ENCODE assay signal across 10 cellular contexts in genomic region chr4:113899260-113900177, GRCh38.
DNase-seq lines count a peak whose midpoint lies in the region; ATAC-seq and TF ChIP-seq lines count a peak whose summit lies in the region.
"Had no signal": no experiment of that assay in that cellular context is flagged by ENCODE, and none has a peak within 500 bp of the region (broad histone marks: within the 10 kb centered on the region; RNA-seq: fewer than 3 reads in every experiment).

No MANE protein-coding gene starts in this region.

- H3K9me3 ChIP-seq in CD4-positive, CD25-positive, alpha-beta regulatory T cell (ENCODE audit: control insufficient read depth in 2 of 2, low read length in 2 of 2), result no peaks in the 10 kb centered on the region
- H3K9me3 ChIP-seq: SJSA1 had no signal

- H3K27ac ChIP-seq in CD4-positive, CD25-positive, alpha-beta regulatory T cell (ENCODE audit: insufficient read depth, low read length, poor library complexity, severe bottlenecking), result peak overlapping the region; percentile 73
- H3K27ac ChIP-seq: SJSA1 had no signal

- H3K4me1 ChIP-seq in CD4-positive, CD25-positive, alpha-beta regulatory T cell (ENCODE audit: control insufficient read depth, insufficient read depth, low read length, poor library complexity, severe bottlenecking), result peaks cover 49% of the 10 kb centered on the region
- H3K4me1 ChIP-seq: SJSA1 had no signal

- H3K36me3 ChIP-seq in CD4-positive, CD25-positive, alpha-beta regulatory T cell (ENCODE audit: control insufficient read depth, insufficient read depth, low read length), result no peaks in the 10 kb centered on the region

- H3K27ac Mint-ChIP-seq in CD4-positive, CD25-positive, alpha-beta regulatory T cell, result peak overlapping the region; percentile 84 to 93 (median 85)
- peak overlapping the region; percentile 96 for H3K27ac Mint-ChIP-seq in activated T-cell treated with anti-CD3 and anti-CD28 coated beads, Interleukin-2, amount 50 U/mL, for 72 hours

- no peaks in the 10 kb centered on the region for H3K36me3 Mint-ChIP-seq in CD4-positive, CD25-positive, alpha-beta regulatory T cell
- H3K36me3 Mint-ChIP-seq in activated T-cell treated with anti-CD3 and anti-CD28 coated beads, Interleukin-2, amount 50 U/mL, for 72 hours (ENCODE audit: insufficient read depth in 2 of 2), result no peaks in the 10 kb centered on the region

- H3K4me3 ChIP-seq in CD4-positive, CD25-positive, alpha-beta regulatory T cell (ENCODE audit: low read depth, low read length), result peak overlapping the region; percentile 61
- H3K4me3 ChIP-seq: SJSA1, skin epidermis had no signal

- peaks cover 10% of the 10 kb centered on the region for H3K27me3 Mint-ChIP-seq in CD4-positive, CD25-positive, alpha-beta regulatory T cell
- no peaks in the 10 kb centered on the region for H3K27me3 Mint-ChIP-seq in activated T-cell treated with anti-CD3 and anti-CD28 coated beads, Interleukin-2, amount 50 U/mL, for 72 hours (ENCODE audit: low read depth)

- peak overlapping the region; percentile 48 to 75 (median 58) for H3K4me3 Mint-ChIP-seq in CD4-positive, CD25-positive, alpha-beta regulatory T cell
- peak overlapping the region; percentile 51 to 54 for H3K4me3 Mint-ChIP-seq in activated T-cell treated with anti-CD3 and anti-CD28 coated beads, Interleukin-2, amount 50 U/mL, for 72 hours

- ATAC-seq in CD4-positive, CD25-positive, alpha-beta regulatory T cell (ENCODE audit: low read depth in 2 of 2), result peak; percentile 89 to 91
- ATAC-seq in GM19452 (IDR thresholded peaks at IDR 0.05; ENCODE audit: unreplicated experiment) (peak; percentile 99), HG03354 (IDR thresholded peaks at IDR 0.05; ENCODE audit: poor library complexity, severe bottlenecking, unreplicated experiment) (peak; percentile 96), SK-N-SH treated with all-trans-retinoic acid at 6 μM for 48 hours (no peak)
- peak; percentile 66 to 71 for ATAC-seq in activated T-cell treated with anti-CD3 and anti-CD28 coated beads, Interleukin-2, amount 50 U/mL, for 72 hours (replicated peaks in 1 of 2)

- peak in 2 of 3 donors; percentile 77 to 82 for DNase-seq in CD4-positive, CD25-positive, alpha-beta regulatory T cell
- peak in 1 of 2 donors; percentile 2 for DNase-seq in activated T-cell treated with anti-CD3 and anti-CD28 coated beads, Interleukin-2, amount 50 U/mL, for 72 hours
- DNase-seq in iPS-NIHi11 (ENCODE audit: low spot score) (no peak), HUDEP-2 (lab: John Stamatoyannopoulos, UW; ENCODE audit: unreplicated experiment in 76 of 76) (no peak), NCI-H2227 (lab: John Stamatoyannopoulos, UW; ENCODE audit: unreplicated experiment) (no peak)

- H3K9me3 Mint-ChIP-seq in CD4-positive, CD25-positive, alpha-beta regulatory T cell, result no peaks in the 10 kb centered on the region
- H3K9me3 Mint-ChIP-seq in activated T-cell treated with anti-CD3 and anti-CD28 coated beads, Interleukin-2, amount 50 U/mL, for 72 hours, result peaks cover 0 to 2% of the 10 kb centered on the region in 2 donors

- H3K4me1 Mint-ChIP-seq in CD4-positive, CD25-positive, alpha-beta regulatory T cell, result peaks cover 39 to 76% (median 59%) of the 10 kb centered on the region in 4 donors
- peaks cover 38% of the 10 kb centered on the region for H3K4me1 Mint-ChIP-seq in activated T-cell treated with anti-CD3 and anti-CD28 coated beads, Interleukin-2, amount 50 U/mL, for 72 hours (ENCODE audit: low read depth)

- H3K27me3 ChIP-seq in CD4-positive, CD25-positive, alpha-beta regulatory T cell (ENCODE audit: control insufficient read depth, insufficient read depth, low read length), result no peaks in the 10 kb centered on the region
- H3K27me3 ChIP-seq: SJSA1 had no signal

TF ChIP-seq in SK-N-SH treated with all-trans-retinoic acid at 6 μM for 48 hours, 23 proteins besides CTCF, POLR2A, EP300 and RAD21:
- no peak for TF ChIP-seq ARNTL (CRISPR knock-in tag; IDR thresholded peaks at IDR 0.05; ENCODE audit: borderline replicate concordance, low read depth)
- TF ChIP-seq ISL1 (CRISPR knock-in tag; IDR thresholded peaks at IDR 0.05), result no peak
- TF ChIP-seq SNAI2 (CRISPR knock-in tag; IDR thresholded peaks at IDR 0.05), result no peak
- no peak for TF ChIP-seq RARB (CRISPR knock-in tag; IDR thresholded peaks at IDR 0.05)
TF ChIP-seq in SK-N-SH treated with all-trans-retinoic acid at 6 μM for 48 hours: peak in this region for 0.

Comparison
In these comparisons a context has a peak if more than half of its experiments do, and no peak if none do; other contexts are left out.
1. DNase-seq: peak in CD4-positive, CD25-positive, alpha-beta regulatory T cell (2 of 3); none in iPS-NIHi11 (single experiment), HUDEP-2 (0 of 76) and NCI-H2227 (single experiment).